Comparison of ENCODE assay signal across 21 cellular contexts in the genomic region with DNA sequence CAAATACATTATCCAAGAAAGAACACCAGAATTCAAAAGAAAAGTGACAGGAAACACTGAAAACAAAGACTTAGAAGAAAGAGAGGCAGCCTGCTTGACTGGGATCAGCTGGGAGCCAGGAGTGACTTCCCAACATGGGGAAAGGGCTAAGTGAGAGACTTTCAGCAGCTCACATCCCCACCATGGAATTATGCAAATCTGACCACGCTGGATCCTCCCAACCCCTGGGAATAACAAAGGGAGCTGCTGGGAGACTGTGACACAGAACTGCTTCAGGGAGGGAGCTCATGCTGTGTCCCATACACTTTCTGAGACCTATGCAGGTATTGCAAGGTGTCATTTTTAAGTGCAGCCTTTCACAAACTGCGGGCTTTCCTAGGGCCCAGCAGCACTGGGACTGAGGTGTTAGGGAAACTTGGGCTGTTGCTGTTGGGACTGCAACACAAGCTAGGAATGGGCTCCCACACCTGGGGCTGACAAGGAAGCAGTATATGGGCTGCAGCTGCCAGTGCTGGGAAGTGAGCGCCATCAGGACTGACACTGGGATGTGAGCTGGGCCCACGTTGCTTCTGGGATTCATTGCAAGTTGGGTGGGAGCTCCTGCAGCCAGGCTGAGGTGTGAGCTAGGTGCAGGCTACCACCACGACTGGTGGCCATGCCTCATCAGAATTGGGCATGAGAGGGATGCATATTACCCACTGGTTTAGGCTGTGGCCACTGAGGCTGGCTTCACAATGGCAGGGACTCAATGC.
"Had no signal": no experiment of that assay in that cellular context is flagged by ENCODE, and none has a peak within 500 bp of the region (broad histone marks: within the 10 kb centered on the region; RNA-seq: fewer than 3 reads in every experiment).

No MANE protein-coding gene starts in this region.

- H3K36me3 ChIP-seq: colonic mucosa, heart left ventricle, stomach, suprapubic skin, tibial nerve had no signal

- H3K4me1 Mint-ChIP-seq: activated CD4-positive, alpha-beta memory T cell treated with anti-CD3 and anti-CD28 coated beads, Interleukin-2, amount 10 ng/mL, durations not matched to agents 7 days and 5 days; activated CD4-positive, alpha-beta T cell treated with anti-CD3 and anti-CD28 coated beads, Interleukin-2, amount 10 ng/mL, durations not matched to agents 24 days and 14 days; activated naive CD4-positive, alpha-beta T cell treated with anti-CD3 and anti-CD28 coated beads, Interleukin-2, amount 10 ng/mL, durations not matched to agents 7 days and 5 days; memory B cell; naive B cell; stimulated activated memory B cell treated with anti-CD40 and anti-IgM and Interleukin-4, amounts not matched to agents 10 μg/mL and 1 μg/mL and 100 μg/mL, for 72 hours had no signal

- H3K27ac ChIP-seq: colonic mucosa, epithelial cell of prostate, heart left ventricle, stomach, suprapubic skin, tibial nerve had no signal

- H3K9me3 ChIP-seq: colonic mucosa, suprapubic skin had no signal

- H3K27me3 ChIP-seq: colonic mucosa, heart left ventricle, stomach, suprapubic skin, tibial nerve had no signal

- H3K27ac Mint-ChIP-seq: activated CD4-positive, alpha-beta memory T cell treated with anti-CD3 and anti-CD28 coated beads, Interleukin-2, amount 10 ng/mL, durations not matched to agents 7 days and 5 days; activated CD4-positive, alpha-beta T cell treated with anti-CD3 and anti-CD28 coated beads, Interleukin-2, amount 10 ng/mL, durations not matched to agents 24 days and 14 days; activated naive CD4-positive, alpha-beta T cell treated with anti-CD3 and anti-CD28 coated beads, Interleukin-2, amount 10 ng/mL, durations not matched to agents 7 days and 5 days; activated T-cell treated with anti-CD3 and anti-CD28 coated beads, Interleukin-2, amount 50 U/mL, for 72 hours; memory B cell; stimulated activated memory B cell treated with anti-CD40 and anti-IgM and Interleukin-4, amounts not matched to agents 10 μg/mL and 1 μg/mL and 100 μg/mL, for 72 hours had no signal

- ATAC-seq: activated CD4-positive, CD25-positive, alpha-beta regulatory T cell treated with anti-CD3 and anti-CD28 coated beads, Interleukin-2, amount 50 U/mL, for 24 hours; activated T-cell treated with anti-CD3 and anti-CD28 coated beads, Interleukin-2, amount 50 U/mL, for 72 hours; heart left ventricle; left ventricle myocardium superior; sciatic nerve; stimulated activated memory B cell treated with anti-CD40 and anti-IgM and Interleukin-4, amounts not matched to agents 10 μg/mL and 1 μg/mL and 100 μg/mL, for 72 hours had no signal

- H3K36me3 Mint-ChIP-seq: activated naive CD4-positive, alpha-beta T cell treated with anti-CD3 and anti-CD28 coated beads, Interleukin-2, amount 10 ng/mL, durations not matched to agents 7 days and 5 days had no signal

- H3K4me1 ChIP-seq: colonic mucosa, heart left ventricle, stomach, suprapubic skin, tibial nerve had no signal

- H3K27me3 Mint-ChIP-seq: activated CD4-positive, alpha-beta memory T cell treated with anti-CD3 and anti-CD28 coated beads, Interleukin-2, amount 10 ng/mL, durations not matched to agents 7 days and 5 days; activated CD4-positive, alpha-beta T cell treated with anti-CD3 and anti-CD28 coated beads, Interleukin-2, amount 10 ng/mL, durations not matched to agents 24 days and 14 days; activated naive CD4-positive, alpha-beta T cell treated with anti-CD3 and anti-CD28 coated beads, Interleukin-2, amount 10 ng/mL, durations not matched to agents 7 days and 5 days; memory B cell had no signal

- DNase-seq: activated CD4-positive, alpha-beta memory T cell treated with anti-CD3 and anti-CD28 coated beads, Interleukin-2, amount 10 ng/mL, durations not matched to agents 7 days and 5 days; activated CD4-positive, alpha-beta T cell treated with anti-CD3 and anti-CD28 coated beads, Interleukin-2, amount 10 ng/mL, durations not matched to agents 24 days and 14 days; activated effector memory CD4-positive, alpha-beta T cell treated with anti-CD3 and anti-CD28 coated beads, Interleukin-2, amount 50 U/mL, for 16 hours; activated naive CD4-positive, alpha-beta T cell treated with anti-CD3 and anti-CD28 coated beads, Interleukin-2, amount 10 ng/mL, durations not matched to agents 7 days and 5 days; activated T-cell treated with anti-CD3 and anti-CD28 coated beads, Interleukin-2, amount 50 U/mL, for 72 hours; amygdala; colonic mucosa; heart left ventricle; left ventricle myocardium superior; naive B cell; small intestine; stimulated activated CD4-positive, alpha-beta T cell treated with anti-CD3 and anti-CD28 coated beads, Interleukin-15, amount 100 ng/mL, for 24 hours; stomach had no signal

- H3K4me3 Mint-ChIP-seq: activated CD4-positive, alpha-beta memory T cell treated with anti-CD3 and anti-CD28 coated beads, Interleukin-2, amount 10 ng/mL, durations not matched to agents 7 days and 5 days; activated CD4-positive, alpha-beta T cell treated with anti-CD3 and anti-CD28 coated beads, Interleukin-2, amount 10 ng/mL, durations not matched to agents 24 days and 14 days; activated naive CD4-positive, alpha-beta T cell treated with anti-CD3 and anti-CD28 coated beads, Interleukin-2, amount 10 ng/mL, durations not matched to agents 7 days and 5 days; activated T-cell treated with anti-CD3 and anti-CD28 coated beads, Interleukin-2, amount 50 U/mL, for 72 hours; memory B cell; naive B cell; stimulated activated memory B cell treated with anti-CD40 and anti-IgM and Interleukin-4, amounts not matched to agents 10 μg/mL and 1 μg/mL and 100 μg/mL, for 72 hours had no signal

- FAIRE-seq: bronchial epithelial cell had no signal

- H3K4me3 ChIP-seq: colonic mucosa, heart left ventricle, stomach, suprapubic skin, tibial nerve had no signal
